Comparison of ENCODE assay signal across 17 cellular contexts in the genomic region with DNA sequence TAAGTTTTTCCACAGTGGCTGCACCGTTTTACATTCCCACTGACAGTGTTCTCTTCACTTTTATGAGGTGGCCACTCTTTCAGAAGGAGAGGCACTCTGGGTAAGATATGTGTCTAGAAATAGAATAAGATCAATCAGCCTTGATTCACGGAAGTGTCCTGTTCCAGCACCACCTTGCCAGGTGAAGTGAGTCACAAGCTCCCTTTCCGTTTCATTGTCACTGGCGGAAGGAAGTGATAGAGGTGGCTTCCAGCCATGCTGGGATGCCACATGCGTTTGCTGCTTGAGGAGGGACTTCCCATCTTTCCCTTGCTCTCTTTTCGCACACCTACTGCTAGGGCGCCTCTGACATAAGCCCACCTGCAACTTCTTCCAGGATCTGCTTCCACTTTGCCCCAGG.
DNase-seq lines count a peak whose midpoint lies in the region; ATAC-seq, FAIRE-seq and TF ChIP-seq lines count a peak whose summit lies in the region.
"Had no signal": no experiment of that assay in that cellular context is flagged by ENCODE, and none has a peak within 500 bp of the region (broad histone marks: within the 10 kb centered on the region; RNA-seq: fewer than 3 reads in every experiment).

No MANE protein-coding gene starts in this region.

- no peak overlapping the region; the same call in 1 of the 2 replicates for H3K4me2 ChIP-seq in GM12878 (ENCODE audit: control insufficient read depth, insufficient read depth)
- H3K4me2 ChIP-seq: A549 had no signal

- H3K27me3 ChIP-seq in GM12878 (replicated peaks in 1 of 2; ENCODE audit: control insufficient read depth in 2 of 2, insufficient read depth in 2 of 2, low read length in 1 of 2) = no peaks in the 10 kb centered on the region
- no peaks in the 10 kb centered on the region for H3K27me3 ChIP-seq in small intestine (ENCODE audit: control insufficient read depth in 2 of 2, insufficient read depth in 2 of 2, low read length in 2 of 2)
- H3K27me3 ChIP-seq: brain microvascular endothelial cell, left lung had no signal

- H3K4me3 ChIP-seq in GM12878 = no peak overlapping the region
- H3K4me3 ChIP-seq in small intestine (ENCODE audit: low read depth in 1 of 2, low read length in 2 of 2) = no peak overlapping the region
- H3K4me3 ChIP-seq: A549, left lung had no signal

- H3K79me2 ChIP-seq in GM12878 (ENCODE audit: control insufficient read depth, insufficient read depth, low read length) = no peaks in the 10 kb centered on the region; the same call in 1 of the 2 replicates

- H3K4me1 ChIP-seq in GM12878 (ENCODE audit: control insufficient read depth, insufficient read depth, low read length) (peaks cover 58% of the 10 kb centered on the region), small intestine (ENCODE audit: control insufficient read depth in 2 of 2, insufficient read depth in 1 of 2, low read depth in 1 of 2, low read length in 1 of 2) (peaks cover 0 to 3% of the 10 kb centered on the region in 2 donors)

- H4K20me1 ChIP-seq in GM12878 (ENCODE audit: control insufficient read depth, insufficient read depth) = no peaks in the 10 kb centered on the region

- TF ChIP-seq POLR2A in GM12878 (IDR thresholded peaks at IDR 0.05; ENCODE audit: low read depth, low read length) = no peak

- peak; percentile 31 for DNase-seq in activated T-cell treated with anti-CD3 and anti-CD28 coated beads, Interleukin-2, amount 50 U/mL, for 1 hour
- DNase-seq in activated T-cell treated with anti-CD3 and anti-CD28 coated beads, Interleukin-2, amount 50 U/mL, for 48 hours = no peak
- peak; percentile 5 to 35 (median 16) for DNase-seq in T-helper 1 cell
- no peak for DNase-seq in GM12878 (ENCODE audit: low read depth, low spot score)
- DNase-seq in small intestine = peak; percentile 28
- no peak for DNase-seq in DMS 273 treated with DMSO at 0.1 percent for 48 hours (lab: John Stamatoyannopoulos, UW)
- DNase-seq in dedifferentiated amniotic fluid mesenchymal stem cell (ENCODE audit: extremely low spot score) = no peak
- DNase-seq in NCI-H2227 treated with DMSO at 0.1 percent for 48 hours (lab: John Stamatoyannopoulos, UW) = no peak
- DNase-seq: activated CD4-positive, CD25-positive, alpha-beta regulatory T cell; activated gamma-delta T cell treated with Interleukin-2 at 50 U/mL for 16 hours; brain microvascular endothelial cell; effector memory CD8-positive, alpha-beta T cell; left lung; NCI-H1930; NCI-H69; SW 1271 had no signal

- H3K27ac ChIP-seq in GM12878 (ENCODE audit: control insufficient read depth, insufficient read depth) (no peak overlapping the region; the same call in none of the 2 replicates), small intestine (ENCODE audit: low read depth in 1 of 2, low read length in 1 of 2) (no peak overlapping the region)

- ATAC-seq in GM12878 = no peak
- ATAC-seq: A549; effector memory CD8-positive, alpha-beta T cell; left lung had no signal

- CTCF ChIA-PET in GM12878 (lab: Yijun Ruan, JAX) = interaction anchor here (0.6 to 11.5 kb wide), 6 partner anchors 9 to 146 kb away, joined by 3 to 97 read pairs (median 34); no protein-coding TSS in a partner anchor

- POLR2A ChIA-PET in GM12878 (lab: Charles Lee) = interaction anchor here (1.0 to 7.4 kb wide), 5 partner anchors 8 to 146 kb away, joined by 3 to 69 read pairs (median 4); no protein-coding TSS in a partner anchor

- no peak overlapping the region for H3K9ac ChIP-seq in GM12878 (ENCODE audit: control insufficient read depth, insufficient read depth, low read length)

- FAIRE-seq in GM12878 (lab: Jason Lieb, UNC) (no peak), small intestine (lab: Jason Lieb, UNC) (no peak)
- FAIRE-seq: A549 had no signal

- in situ Hi-C loops in GM12878 (cut with MboI) = no loop called here

- SMC1A ChIA-PET in GM12878 (lab: Charles Lee; ENCODE audit: uncharacterized antibody, unreplicated experiment) = interaction anchor here (0.9 to 11.8 kb wide), 18 partner anchors 8 to 145 kb away, joined by 3 to 266 read pairs (median 10); no protein-coding TSS in a partner anchor

- no peak overlapping the region for H2AFZ ChIP-seq in GM12878 (ENCODE audit: control insufficient read depth, low read depth, low read length)

- WGBS in GM12878 (ENCODE audit: insufficient coverage, insufficient replicate concordance, low lambda C conversion rate, missing lambda C conversion rate) = 87% methylated on average over 7 of the region's 7 CpGs
- WGBS in small intestine, 3 donors = 79 to 81% (median 79%) methylated on average over 7 of the region's 7 CpGs

- no TSS peak for BruUV-seq in GM12878 (replicated peaks; lab: Mats Ljungman, UMichigan)

- intact Hi-C loops in GM12878 (cut with micrococcal nuclease; ENCODE audit: unreplicated experiment) = no loop called here

- TF ChIP-seq EP300 in GM12878 (IDR thresholded peaks at IDR 0.05; ENCODE audit: borderline replicate concordance in 1 of 2, control insufficient read depth in 1 of 2, low read depth in 2 of 2, low read length in 2 of 2) = no peak

- RAD21 ChIA-PET in GM12878 (lab: Charles Lee; ENCODE audit: unreplicated experiment) = interaction anchor here (1.0 to 14.5 kb wide), 15 partner anchors 8 to 148 kb away, joined by 3 to 190 read pairs (median 8); no protein-coding TSS in a partner anchor

- no peak for TF ChIP-seq CTCF in GM12878 (IDR thresholded peaks at IDR 0.05 in 2 of 3, conservative IDR thresholded peaks at IDR 0.05 in 1 of 3; ENCODE audit: control insufficient read depth in 2 of 3, extremely low read depth in 1 of 3, insufficient read depth in 1 of 3, low read depth in 3 of 3, low read length in 3 of 3)

- H3K36me3 ChIP-seq in GM12878 (ENCODE audit: control insufficient read depth in 2 of 2, insufficient read depth in 2 of 2, low read length in 1 of 2) = no peaks in the 10 kb centered on the region
- H3K36me3 ChIP-seq in small intestine (ENCODE audit: control insufficient read depth in 2 of 2, insufficient read depth in 2 of 2, low read length in 2 of 2) = no peaks in the 10 kb centered on the region
- H3K36me3 ChIP-seq: brain microvascular endothelial cell, left lung had no signal

- H3K9me3 ChIP-seq in GM12878 (replicated peaks; ENCODE audit: control insufficient read depth, insufficient read depth, low read length) = peaks cover 1% of the 10 kb centered on the region; the same call in 2 of the 3 replicates
- no peaks in the 10 kb centered on the region for H3K9me3 ChIP-seq in small intestine (ENCODE audit: control insufficient read depth, low read depth)
- H3K9me3 ChIP-seq: A549, left lung had no signal

- no peak for TF ChIP-seq RAD21 in GM12878 (IDR thresholded peaks at IDR 0.05; ENCODE audit: insufficient read depth, low read depth, low read length)

TF ChIP-seq in GM12878, 131 proteins besides CTCF, POLR2A, EP300 and RAD21:
- TF ChIP-seq CBFB (IDR thresholded peaks at IDR 0.05; ENCODE audit: low read depth) = no peak
- TF ChIP-seq EED (IDR thresholded peaks at IDR 0.05; ENCODE audit: low read depth) = peak; percentile 60; the same call in 1 of the 2 replicates
- TF ChIP-seq EGR1 (IDR thresholded peaks at IDR 0.05; ENCODE audit: borderline replicate concordance in 1 of 2, low read depth in 2 of 2, low read length in 2 of 2) = peak in 1 of 2 experiments; percentile 22; a peak in 1 of 3 replicates
- TF ChIP-seq ETV6 (conservative IDR thresholded peaks at IDR 0.05 in 1 of 2, IDR thresholded peaks at IDR 0.05 in 1 of 2; ENCODE audit: borderline replicate concordance in 1 of 2, low read depth in 1 of 2) = peak in 1 of 2 experiments; percentile 95; a peak in 2 of 4 replicates

Comparison
In these comparisons a context has a peak if more than half of its experiments do, and no peak if none do; other contexts are left out.
1. DNase-seq: peak in activated T-cell treated with anti-CD3 and anti-CD28 coated beads, Interleukin-2, amount 50 U/mL, for 1 hour (single experiment), T-helper 1 cell (5 of 5) and small intestine (single experiment); none in activated T-cell treated with anti-CD3 and anti-CD28 coated beads, Interleukin-2, amount 50 U/mL, for 48 hours (0 of 2), GM12878 (single experiment), DMS 273 treated with DMSO at 0.1 percent for 48 hours (single experiment), dedifferentiated amniotic fluid mesenchymal stem cell (single experiment) and NCI-H2227 treated with DMSO at 0.1 percent for 48 hours (single experiment).